In the genomic region with DNA sequence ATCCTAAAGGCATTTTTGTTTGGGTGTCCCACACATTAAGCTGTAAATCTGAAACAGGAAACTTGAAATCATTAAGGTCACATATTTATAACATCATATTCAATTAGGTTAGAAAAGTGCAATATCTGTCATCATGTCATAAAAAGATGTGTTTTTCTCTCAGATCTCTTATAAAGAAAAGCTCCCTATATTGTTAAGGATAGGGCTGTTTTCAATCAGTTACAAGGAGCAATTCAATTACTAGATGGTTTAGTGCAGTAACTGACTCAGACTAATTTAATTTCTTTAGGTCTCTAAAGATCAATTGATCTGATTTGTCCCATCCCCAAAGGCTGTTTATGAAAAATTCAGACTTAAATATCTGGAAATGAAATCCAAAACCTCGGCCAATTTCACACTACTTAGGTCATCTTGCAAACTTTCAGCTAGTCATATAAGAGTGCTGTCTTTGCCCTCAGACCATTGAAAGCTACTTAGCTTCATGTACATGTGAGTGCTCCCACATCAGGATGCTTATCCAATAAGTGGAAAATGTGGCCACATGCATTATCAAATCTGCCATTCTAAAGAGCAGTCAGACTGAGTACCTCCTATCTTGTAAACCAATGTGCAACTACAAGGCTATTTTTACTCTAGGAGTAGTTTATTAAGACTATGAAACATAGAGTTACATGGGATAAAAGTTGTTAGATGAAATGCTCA, we compare ENCODE assay signal across 2 cellular contexts. TPM values are rescaled to one million over a fixed set of nuclear protein-coding genes. Genes with fewer than 3 reads are reported as not detected.
"Had no signal": no experiment of that assay in that cellular context is flagged by ENCODE, and none has a peak within 500 bp of the region (broad histone marks: within the 10 kb centered on the region; RNA-seq: fewer than 3 reads in every experiment).

No MANE protein-coding gene starts in this region.

RNA-seq across cellular contexts. Expression of a gene that starts 44.8 kb away (rescaled TPM):
- total RNA-seq: MCF 10A, PC-9 had no signal
